1 cellular context compared by ENCODE assay signal in genomic region chr16:47538472-47538871, GRCh38.
TF ChIP-seq lines count a peak whose summit lies in the region.

No MANE protein-coding gene starts in this region.

TF ChIP-seq in HepG2, 621 proteins besides CTCF, POLR2A, EP300 and RAD21 (continued from another document and continues in another):
- TF ChIP-seq ZBTB10 (CRISPR knock-in tag; IDR thresholded peaks at IDR 0.05; ENCODE audit: borderline replicate concordance) (no peak), ZNF772 (CRISPR knock-in tag; IDR thresholded peaks at IDR 0.05) (peak; percentile 88), GABPB1 (CRISPR knock-in tag; IDR thresholded peaks at IDR 0.05) (peak; percentile 38; the same call in 1 of the 2 replicates), ZNF513 (CRISPR knock-in tag; conservative IDR thresholded peaks at IDR 0.05) (no peak), ZNF264 (CRISPR knock-in tag; IDR thresholded peaks at IDR 0.05) (peak; percentile 86), ZBTB42 (CRISPR knock-in tag; IDR thresholded peaks at IDR 0.05) (no peak), EZH2 (conservative IDR thresholded peaks at IDR 0.05; ENCODE audit: low read depth, low read length) (no peak), NR2F2 (IDR thresholded peaks at IDR 0.05; ENCODE audit: borderline replicate concordance, low read depth) (peak; percentile 98), ZNF660 (CRISPR knock-in tag; IDR thresholded peaks at IDR 0.05; ENCODE audit: borderline replicate concordance, low read depth) (no peak), NCOA2 (CRISPR knock-in tag; IDR thresholded peaks at IDR 0.05) (peak; percentile 94), ZNF281 (CRISPR knock-in tag; IDR thresholded peaks at IDR 0.05; ENCODE audit: borderline replicate concordance) (no peak), ZHX2 (IDR thresholded peaks at IDR 0.05; ENCODE audit: low read depth) (peak; percentile 58; the same call in 1 of the 2 replicates), ZHX2 (CRISPR knock-in tag; IDR thresholded peaks at IDR 0.05; ENCODE audit: borderline replicate concordance) (no peak), NFRKB (IDR thresholded peaks at IDR 0.05) (no peak), ZNF569 (CRISPR knock-in tag; IDR thresholded peaks at IDR 0.05; ENCODE audit: borderline replicate concordance) (no peak), ZNF691 (CRISPR knock-in tag; IDR thresholded peaks at IDR 0.05; ENCODE audit: borderline replicate concordance, low read depth) (peak; percentile 91; the same call in 1 of the 2 replicates), CEBPG (CRISPR knock-in tag; IDR thresholded peaks at IDR 0.05) (peak; percentile 48), THYN1 (CRISPR knock-in tag; IDR thresholded peaks at IDR 0.05; ENCODE audit: borderline replicate concordance, low read depth) (0 out of 2 replicates have a peak, but pooled peaks have one; percentile 70), TARDBP (CRISPR knock-in tag; IDR thresholded peaks at IDR 0.05) (peak; percentile 95), IKZF1 (IDR thresholded peaks at IDR 0.05) (no peak), ZNF510 (CRISPR knock-in tag; IDR thresholded peaks at IDR 0.05; ENCODE audit: low read depth) (0 out of 2 replicates have a peak, but pooled peaks have one; percentile 54), ZNF652 (CRISPR knock-in tag; IDR thresholded peaks at IDR 0.05; ENCODE audit: borderline replicate concordance, low read depth) (peak; percentile 11; the same call in 1 of the 2 replicates), ZNF124 (CRISPR knock-in tag; IDR thresholded peaks at IDR 0.05) (peak; percentile 92), CHCHD3 (CRISPR knock-in tag; IDR thresholded peaks at IDR 0.05) (no peak), ZNF280D (CRISPR knock-in tag; IDR thresholded peaks at IDR 0.05) (peak; percentile 97), TCF12 (IDR thresholded peaks at IDR 0.05) (no peak), TCF12 (CRISPR knock-in tag; IDR thresholded peaks at IDR 0.05) (peak; percentile 56; the same call in 1 of the 2 replicates), FOXK2 (IDR thresholded peaks at IDR 0.05) (peak; percentile 60; the same call in 1 of the 2 replicates), ZNF143 (CRISPR knock-in tag; IDR thresholded peaks at IDR 0.05) (peak; percentile 38; the same call in 1 of the 2 replicates), ETV5 (CRISPR knock-in tag; IDR thresholded peaks at IDR 0.05; ENCODE audit: borderline replicate concordance) (peak; percentile 97), ARNT (IDR thresholded peaks at IDR 0.05) (no peak), E2F2 (CRISPR knock-in tag; IDR thresholded peaks at IDR 0.05; ENCODE audit: borderline replicate concordance) (peak; percentile 26; the same call in 1 of the 2 replicates), TBP (CRISPR knock-in tag; IDR thresholded peaks at IDR 0.05) (no peak), TFE3 (CRISPR knock-in tag; IDR thresholded peaks at IDR 0.05) (peak; percentile 88), ZNF670 (CRISPR knock-in tag; IDR thresholded peaks at IDR 0.05; ENCODE audit: borderline replicate concordance) (no peak), ATF4 (CRISPR knock-in tag; IDR thresholded peaks at IDR 0.05) (peak in 1 of 2 experiments; percentile 38; a peak in 1 of 4 replicates), NFIC (IDR thresholded peaks at IDR 0.05; ENCODE audit: low read length) (peak; percentile 84), CEBPB (IDR thresholded peaks at IDR 0.05; ENCODE audit: borderline replicate concordance, low read depth, low read length) (no peak), GTF2F1 (IDR thresholded peaks at IDR 0.05; ENCODE audit: low read length) (no peak), ZNF431 (CRISPR knock-in tag; IDR thresholded peaks at IDR 0.05; ENCODE audit: borderline replicate concordance, low read depth) (peak; percentile 29; the same call in 1 of the 2 replicates), BRD4 (CRISPR knock-in tag; IDR thresholded peaks at IDR 0.05) (no peak), SMAD1 (CRISPR knock-in tag; IDR thresholded peaks at IDR 0.05; ENCODE audit: borderline replicate concordance, low read depth) (no peak)
